ENCODE assay signal across 17 cellular contexts in the genomic region with DNA sequence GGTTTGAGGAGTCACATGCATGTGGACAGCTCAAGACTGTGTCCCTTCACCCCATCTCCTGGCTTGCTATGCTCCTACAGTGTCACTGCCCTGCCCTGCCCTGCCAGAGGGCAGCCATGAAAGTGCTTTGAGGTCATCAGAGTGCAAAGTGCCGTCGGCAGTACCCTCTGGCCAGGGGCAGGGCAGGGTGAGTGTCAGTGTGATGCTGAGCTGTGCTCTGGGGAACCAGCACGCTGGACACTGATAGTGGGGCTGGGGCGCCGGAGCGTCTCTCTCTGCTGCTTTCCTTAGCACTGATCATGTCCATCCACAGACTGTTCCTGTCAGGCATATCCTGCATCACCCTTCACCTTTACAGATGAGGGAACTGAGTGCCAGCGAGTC. TPM values are rescaled to one million over a fixed set of nuclear protein-coding genes. Genes with fewer than 3 reads are reported as not detected.
DNase-seq lines count a peak whose midpoint lies in the region; ATAC-seq, FAIRE-seq and TF ChIP-seq lines count a peak whose summit lies in the region.
"Had no signal": no experiment of that assay in that cellular context is flagged by ENCODE, and none has a peak within 500 bp of the region (broad histone marks: within the 10 kb centered on the region; RNA-seq: fewer than 3 reads in every experiment).

No MANE protein-coding gene starts in this region.

- H3K36me3 Mint-ChIP-seq in activated CD8-positive, alpha-beta T cell treated with anti-CD3 and anti-CD28 coated beads for 36 hours (ENCODE audit: low read depth): peaks cover 36% of the 10 kb centered on the region
- peaks cover 0 to 10% (median 4%) of the 10 kb centered on the region in 3 donors for H3K36me3 Mint-ChIP-seq in immature natural killer cell

- peak; percentile 7 for TF ChIP-seq POLR2A in GM19193 (IDR thresholded peaks at IDR 0.05; ENCODE audit: extremely low read depth, insufficient read depth, insufficient read length)

- H3K9me3 ChIP-seq in small intestine (ENCODE audit: control insufficient read depth, low read depth): no peaks in the 10 kb centered on the region

- no peak for ATAC-seq in activated CD8-positive, alpha-beta T cell treated with anti-CD3 and anti-CD28 coated beads for 36 hours
- ATAC-seq in GM21390 (IDR thresholded peaks at IDR 0.05; ENCODE audit: unreplicated experiment) (no peak), HG03342 (IDR thresholded peaks at IDR 0.05; ENCODE audit: unreplicated experiment) (no peak)

- no peak overlapping the region for H3K4me3 ChIP-seq in small intestine (ENCODE audit: low read depth in 1 of 2, low read length in 2 of 2)

- no peaks in the 10 kb centered on the region for H3K27me3 ChIP-seq in small intestine (ENCODE audit: control insufficient read depth in 2 of 2, insufficient read depth in 2 of 2, low read length in 2 of 2)

- no peak for FAIRE-seq in small intestine (lab: Jason Lieb, UNC)
- FAIRE-seq: frontal cortex had no signal

- 56 to 67% (median 66%) methylated on average over 7 of the region's 7 CpGs for WGBS in small intestine, 3 donors

- peaks cover 3 to 8% of the 10 kb centered on the region in 2 donors for H3K36me3 ChIP-seq in small intestine (ENCODE audit: control insufficient read depth in 2 of 2, insufficient read depth in 2 of 2, low read length in 2 of 2)

- H3K4me1 Mint-ChIP-seq in activated CD8-positive, alpha-beta T cell treated with anti-CD3 and anti-CD28 coated beads for 36 hours (ENCODE audit: low read depth): peaks cover 33% of the 10 kb centered on the region
- peaks cover 9 to 11% of the 10 kb centered on the region in 2 donors for H3K4me1 Mint-ChIP-seq in immature natural killer cell

- CTCF ChIA-PET in activated CD8-positive, alpha-beta T cell treated with anti-CD3 and anti-CD28 coated beads for 36 hours (lab: Charles Lee): interaction anchor here (0.8 to 2.2 kb wide), 7 partner anchors 8 to 130 kb away, joined by 3 to 9 read pairs (median 5); partner anchors contain the start of gene ACBD4

- no peaks in the 10 kb centered on the region for H3K9me3 Mint-ChIP-seq in activated CD8-positive, alpha-beta T cell treated with anti-CD3 and anti-CD28 coated beads for 36 hours
- no peaks in the 10 kb centered on the region for H3K9me3 Mint-ChIP-seq in immature natural killer cell
- H3K9me3 Mint-ChIP-seq: activated CD4-positive, alpha-beta T cell treated with anti-CD3 and anti-CD28 coated beads, Interleukin-2, amount 10 ng/mL, durations not matched to agents 7 days and 5 days had no signal

- TF ChIP-seq CTCF in activated CD8-positive, alpha-beta T cell treated with anti-CD3 and anti-CD28 coated beads for 36 hours (IDR thresholded peaks at IDR 0.05): no peak

- DNase-seq in activated CD8-positive, alpha-beta T cell treated with anti-CD3 and anti-CD28 coated beads for 36 hours: no peak
- DNase-seq in immature natural killer cell: no peak
- DNase-seq in small intestine: peak; percentile 68
- DNase-seq in NCI-H748 treated with DMSO at 0.1 percent for 48 hours (lab: John Stamatoyannopoulos, UW): no peak
- DNase-seq: activated CD4-positive, alpha-beta T cell treated with anti-CD3 and anti-CD28 coated beads, Interleukin-2, amount 10 ng/mL, durations not matched to agents 7 days and 5 days; caudate nucleus; GDM1; GOT3; Kasumi-1; NCI-H2081; NCI-H69; stimulated activated CD4-positive, alpha-beta T cell treated with anti-CD3 and anti-CD28 coated beads, Interleukin-4, amount 100 ng/mL, for 24 hours had no signal

- H3K27ac ChIP-seq in small intestine (ENCODE audit: low read depth in 1 of 2, low read length in 1 of 2): peak overlapping the region in 1 of 2 donors; percentile 37

- no peak overlapping the region for H3K4me3 Mint-ChIP-seq in activated CD8-positive, alpha-beta T cell treated with anti-CD3 and anti-CD28 coated beads for 36 hours
- peak overlapping the region in 3 of 5 donors; percentile 38 to 75 (median 47) for H3K4me3 Mint-ChIP-seq in immature natural killer cell

- H3K4me1 ChIP-seq in small intestine (ENCODE audit: control insufficient read depth in 2 of 2, insufficient read depth in 1 of 2, low read depth in 1 of 2, low read length in 1 of 2): peaks cover 12 to 23% of the 10 kb centered on the region in 2 donors

- POLR2A ChIA-PET in activated CD8-positive, alpha-beta T cell treated with anti-CD3 and anti-CD28 coated beads for 36 hours (lab: Charles Lee): interaction anchor here (0.6 to 2.1 kb wide), 4 partner anchors 14 to 55 kb away, joined by 3 to 9 read pairs (median 4); no protein-coding TSS in a partner anchor

- H3K27ac Mint-ChIP-seq in activated CD8-positive, alpha-beta T cell treated with anti-CD3 and anti-CD28 coated beads for 36 hours: peak overlapping the region; percentile 85
- H3K27ac Mint-ChIP-seq in immature natural killer cell: peak overlapping the region in 2 of 6 donors; percentile 48 to 62

- no peaks in the 10 kb centered on the region for H3K27me3 Mint-ChIP-seq in activated CD8-positive, alpha-beta T cell treated with anti-CD3 and anti-CD28 coated beads for 36 hours
- peaks cover 0 to 2% (median 0%) of the 10 kb centered on the region in 3 donors for H3K27me3 Mint-ChIP-seq in immature natural killer cell (ENCODE audit: low read depth in 3 of 3)
- H3K27me3 Mint-ChIP-seq: activated CD4-positive, alpha-beta T cell treated with anti-CD3 and anti-CD28 coated beads, Interleukin-2, amount 10 ng/mL, durations not matched to agents 7 days and 5 days had no signal

- intact Hi-C loops in activated CD8-positive, alpha-beta T cell treated with anti-CD3 and anti-CD28 coated beads for 36 hours (cut with micrococcal nuclease): loop anchor here (5.0 kb wide), 1 partner anchor 41 kb away; the partner anchor contains the start of gene FMNL1

RNA-seq across cellular contexts. Expression of gene SPATA32, which starts 1.6 kb away (rescaled TPM):
- under 1 TPM; 0.27 to 0.63 TPM for total RNA-seq in activated CD8-positive, alpha-beta T cell treated with anti-CD3 and anti-CD28 coated beads for 36 hours
- polyA plus RNA-seq in immature natural killer cell (under 1 TPM in 1 of 3 donors, not detected in 2; 0.16 TPM), small intestine (under 1 TPM in 1 of 3 donors, not detected in 2; 0.04 TPM)
- total RNA-seq: frontal cortex, pulmonary artery endothelial cell had no signal

RNA-seq across cellular contexts. Expression of gene FMNL1, which starts 41.8 kb away (rescaled TPM):
- 100 to 1,000 TPM; 285 to 298 TPM for total RNA-seq in activated CD8-positive, alpha-beta T cell treated with anti-CD3 and anti-CD28 coated beads for 36 hours
- polyA plus RNA-seq in immature natural killer cell: 10 to 100 TPM; 17.6 to 66.7 (median 25.3) TPM
- polyA plus RNA-seq in small intestine: 10 to 100 TPM in 1 of 3 donors, 1 to 10 TPM in 2; 3.1 to 15.4 (median 8.3) TPM

RNA-seq across cellular contexts. Expression of gene MAP3K14, which starts 53.4 kb away (rescaled TPM):
- total RNA-seq in activated CD8-positive, alpha-beta T cell treated with anti-CD3 and anti-CD28 coated beads for 36 hours: 10 to 100 TPM; 31.6 to 31.9 TPM
- 1 to 10 TPM; 1.0 to 3.4 (median 3.0) TPM for polyA plus RNA-seq in immature natural killer cell
- polyA plus RNA-seq in small intestine: 10 to 100 TPM; 10.8 to 19.2 (median 11.3) TPM
